Comparison of ENCODE assay signal across 1 cellular context in genomic region chr6:41726876-41727275, GRCh38.
TF ChIP-seq lines count a peak whose summit lies in the region.

No MANE protein-coding gene starts in this region.

TF ChIP-seq in HepG2, 621 proteins besides CTCF, POLR2A, EP300 and RAD21:
- TF ChIP-seq ZFP1 (CRISPR knock-in tag; IDR thresholded peaks at IDR 0.05) = no peak
- 0 out of 2 replicates have a peak, but pooled peaks have one; percentile 27 for TF ChIP-seq ZNF552 (CRISPR knock-in tag; IDR thresholded peaks at IDR 0.05; ENCODE audit: borderline replicate concordance)
- no peak for TF ChIP-seq IKZF4 (CRISPR knock-in tag; IDR thresholded peaks at IDR 0.05; ENCODE audit: borderline replicate concordance, low read depth, not compliant biosample characterization)
- no peak for TF ChIP-seq REPIN1 (CRISPR knock-in tag; IDR thresholded peaks at IDR 0.05; ENCODE audit: borderline replicate concordance, low read depth)
- TF ChIP-seq FOXA1 (IDR thresholded peaks at IDR 0.05) = no peak
- no peak for TF ChIP-seq FOXA1 (CRISPR knock-in tag; IDR thresholded peaks at IDR 0.05)
- 0 out of 2 replicates have a peak, but pooled peaks have one; percentile 20 for TF ChIP-seq HNRNPL (IDR thresholded peaks at IDR 0.05; ENCODE audit: low read depth, low read length)
